8 cellular contexts compared by ENCODE assay signal in genomic region chr3:51983578-51984268, GRCh38. TPM values are rescaled to one million over a fixed set of nuclear protein-coding genes. Genes with fewer than 3 reads are reported as not detected.
DNase-seq lines count a peak whose midpoint lies in the region; ATAC-seq and TF ChIP-seq lines count a peak whose summit lies in the region.

No MANE protein-coding gene starts in this region.

- peak overlapping the region; percentile 95 for H3K27ac ChIP-seq in AG04450 (ENCODE audit: low read depth, low read length)

- H3K27me3 Mint-ChIP-seq in dendritic cell treated with granulocyte-macrophage colony-stimulating factor and Interleukin-4, amounts not matched to agents 40 ng/mL and 50 ng/mL, for 4 days: no peaks in the 10 kb centered on the region
- H3K27me3 Mint-ChIP-seq in naive B cell: no peaks in the 10 kb centered on the region

- H3K4me1 Mint-ChIP-seq in dendritic cell treated with granulocyte-macrophage colony-stimulating factor and Interleukin-4, amounts not matched to agents 40 ng/mL and 50 ng/mL, for 4 days (ENCODE audit: low read depth): peaks cover 46% of the 10 kb centered on the region
- peaks cover 21 to 38% (median 33%) of the 10 kb centered on the region in 3 donors for H3K4me1 Mint-ChIP-seq in naive B cell

- H3K9me3 ChIP-seq in AG04450 (ENCODE audit: control insufficient read depth, insufficient read depth, low read length) (no peaks in the 10 kb centered on the region; the same call in 1 of the 2 replicates), MG63 (no peaks in the 10 kb centered on the region)

- peaks cover 27% of the 10 kb centered on the region for H3K36me3 Mint-ChIP-seq in dendritic cell treated with granulocyte-macrophage colony-stimulating factor and Interleukin-4, amounts not matched to agents 40 ng/mL and 50 ng/mL, for 4 days (ENCODE audit: low read depth)
- no peaks in the 10 kb centered on the region for H3K36me3 Mint-ChIP-seq in naive B cell

- ATAC-seq in naive B cell (ENCODE audit: low read depth in 2 of 2): peak in 1 of 2 donors; percentile 13
- ATAC-seq in GM18511 (IDR thresholded peaks at IDR 0.05; ENCODE audit: unreplicated experiment): no peak

- peak overlapping the region; percentile 89 for H3K4me3 Mint-ChIP-seq in dendritic cell treated with granulocyte-macrophage colony-stimulating factor and Interleukin-4, amounts not matched to agents 40 ng/mL and 50 ng/mL, for 4 days
- H3K4me3 Mint-ChIP-seq in naive B cell: peak overlapping the region; percentile 84 to 96 (median 95)

- intact Hi-C loops in dendritic cell treated with granulocyte-macrophage colony-stimulating factor and Interleukin-4, amounts not matched to agents 40 ng/mL and 50 ng/mL, for 4 days (cut with micrococcal nuclease): no loop called here

- DNase-seq in AG04450 (ENCODE audit: low read depth, low spot score): no peak
- DNase-seq in MG63: no peak
- no peak for DNase-seq in naive B cell
- no peak for DNase-seq in H4 (ENCODE audit: low spot score)
- no peak for DNase-seq in DMS114 treated with DMSO at 0.1 percent for 48 hours (lab: John Stamatoyannopoulos, UW; ENCODE audit: unreplicated experiment)
- DNase-seq in HPDE6-E6E7 (ENCODE audit: extremely low spot score): no peak

- CTCF ChIA-PET in AG04450 (lab: Charles Lee): interaction anchor here (0.9 to 5.6 kb wide), 4 partner anchors 10 to 42 kb away, joined by 3 to 48 read pairs (median 14); partner anchors contain the start of genes ABHD14A, ABHD14B, PARP3 and RRP9

- H3K9me3 Mint-ChIP-seq in dendritic cell treated with granulocyte-macrophage colony-stimulating factor and Interleukin-4, amounts not matched to agents 40 ng/mL and 50 ng/mL, for 4 days: no peaks in the 10 kb centered on the region
- H3K9me3 Mint-ChIP-seq in naive B cell: no peaks in the 10 kb centered on the region

- no peak for TF ChIP-seq CTCF in AG04450 (IDR thresholded peaks at IDR 0.05; ENCODE audit: low read depth, low read length)

- POLR2A ChIA-PET in AG04450 (lab: Yijun Ruan, JAX): interaction anchor here (0.5 to 2.9 kb wide), 12 partner anchors 8 to 539 kb away, joined by 3 to 29 read pairs (median 5); partner anchors contain the start of genes ABHD14A, ABHD14B, PCBP4 and RPL29

- peak overlapping the region; percentile 90 for H3K27ac Mint-ChIP-seq in dendritic cell treated with granulocyte-macrophage colony-stimulating factor and Interleukin-4, amounts not matched to agents 40 ng/mL and 50 ng/mL, for 4 days
- H3K27ac Mint-ChIP-seq in naive B cell: peak overlapping the region; percentile 53 to 95 (median 88)

- H3K36me3 ChIP-seq in MG63: no peaks in the 10 kb centered on the region

- peak overlapping the region; percentile 73 for H3K4me3 ChIP-seq in AG04450 (ENCODE audit: low read depth, low read length)
- H3K4me3 ChIP-seq in MG63: peak overlapping the region; percentile 67

- no peaks in the 10 kb centered on the region for H3K27me3 ChIP-seq in AG04450 (ENCODE audit: control insufficient read depth, insufficient read depth, low read length)
- H3K27me3 ChIP-seq in MG63: no peaks in the 10 kb centered on the region

RNA-seq across cellular contexts. Expression of gene ACY1, which starts 0.4 kb away (rescaled TPM):
- polyA plus RNA-seq in AG04450 (2011; rRNA removed) (20.4 and 27.8 TPM in 2 replicates), naive B cell (ENCODE audit: low read depth in 6 of 6) (10 to 100 TPM; 15.2 to 23.1 (median 18.4) TPM)
- polyA minus RNA-seq in AG04450 (2011; rRNA and poly(A)+ RNA removed): 33.1 and 40.5 TPM in 2 replicates
- total RNA-seq in MG63 (2014; rRNA removed; shearing (Covaris generic); ENCODE audit: low replicate concordance): 17.2 and 46.4 TPM in 2 replicates
- total RNA-seq in H4 (2014; rRNA removed; shearing (Covaris generic)): 35.6 and 41.7 TPM in 2 replicates

RNA-seq across cellular contexts. Expression of gene ABHD14A, which starts 8.9 kb away (rescaled TPM):
- 8.2 and 9.9 TPM in 2 replicates for polyA plus RNA-seq in AG04450 (2011; rRNA removed)
- polyA minus RNA-seq in AG04450 (2011; rRNA and poly(A)+ RNA removed): 5.0 and 7.1 TPM in 2 replicates
- total RNA-seq in MG63 (2014; rRNA removed; shearing (Covaris generic); ENCODE audit: low replicate concordance): 6.5 TPM in 1 of 2 replicates, not detected in the other
- 10 to 100 TPM; 32.9 to 66.0 (median 40.4) TPM for polyA plus RNA-seq in naive B cell (ENCODE audit: low read depth in 6 of 6)
- total RNA-seq in H4 (2014; rRNA removed; shearing (Covaris generic)): 8.0 and 13.9 TPM in 2 replicates

RNA-seq across cellular contexts. Expression of gene ABHD14B, which starts 9.9 kb away (rescaled TPM):
- 34.5 and 37.5 TPM in 2 replicates for polyA plus RNA-seq in AG04450 (2011; rRNA removed)
- polyA minus RNA-seq in AG04450 (2011; rRNA and poly(A)+ RNA removed): 21.0 and 25.0 TPM in 2 replicates
- 10.0 and 15.6 TPM in 2 replicates for total RNA-seq in MG63 (2014; rRNA removed; shearing (Covaris generic); ENCODE audit: low replicate concordance)
- 10 to 100 TPM; 60.4 to 65.8 (median 63.4) TPM for polyA plus RNA-seq in naive B cell (ENCODE audit: low read depth in 6 of 6)
- 3.2 and 12.5 TPM in 2 replicates for total RNA-seq in H4 (2014; rRNA removed; shearing (Covaris generic))

RNA-seq across cellular contexts. Expression of gene RPL29, which starts 12.0 kb away (rescaled TPM):
- polyA plus RNA-seq in AG04450 (2011; rRNA removed) (1,368 and 1,889 TPM in 2 replicates), naive B cell (ENCODE audit: low read depth in 6 of 6) (1,000 to 10,000 TPM in 5 of 6 donors, 100 to 1,000 TPM in 1; 871 to 1,582 (median 1,414) TPM)
- 722 and 958 TPM in 2 replicates for polyA minus RNA-seq in AG04450 (2011; rRNA and poly(A)+ RNA removed)
- total RNA-seq in MG63 (2014; rRNA removed; shearing (Covaris generic); ENCODE audit: low replicate concordance): 598 and 1,092 TPM in 2 replicates
- 1,303 and 1,313 TPM in 2 replicates for total RNA-seq in H4 (2014; rRNA removed; shearing (Covaris generic))

RNA-seq across cellular contexts. Expression of gene PCBP4, which starts 16.5 kb away (rescaled TPM):
- polyA plus RNA-seq in AG04450 (2011; rRNA removed): 54.6 and 69.2 TPM in 2 replicates
- 60.0 and 72.8 TPM in 2 replicates for polyA minus RNA-seq in AG04450 (2011; rRNA and poly(A)+ RNA removed)
- 24.8 and 28.1 TPM in 2 replicates for total RNA-seq in MG63 (2014; rRNA removed; shearing (Covaris generic); ENCODE audit: low replicate concordance)
- 1 to 10 TPM; 3.0 to 5.7 (median 5.0) TPM for polyA plus RNA-seq in naive B cell (ENCODE audit: low read depth in 6 of 6)
- total RNA-seq in H4 (2014; rRNA removed; shearing (Covaris generic)): 27.0 and 31.0 TPM in 2 replicates
